ENCODE assay signal across 1 cellular context in the genomic region with DNA sequence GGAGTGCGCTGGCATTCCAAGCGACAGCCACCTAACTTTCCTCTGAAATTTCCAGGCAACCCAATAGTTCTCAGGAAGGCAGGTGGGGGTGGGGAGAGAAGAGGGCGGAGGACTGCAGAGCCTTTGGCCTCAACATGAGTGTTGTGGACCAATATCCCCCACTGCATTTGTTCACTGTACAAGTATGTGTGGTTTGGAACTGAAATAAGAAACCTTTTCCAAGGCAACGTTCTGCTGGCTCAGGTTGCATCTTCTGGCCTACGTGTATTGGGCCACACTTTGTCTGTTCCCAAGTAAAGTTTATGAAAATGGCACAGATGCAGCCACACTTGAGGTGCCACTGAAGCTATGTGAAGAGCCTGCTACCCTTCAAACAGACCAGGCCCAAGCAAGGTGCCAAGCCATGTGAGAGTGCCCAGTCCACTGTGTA.
TF ChIP-seq lines count a peak whose summit lies in the region.

No MANE protein-coding gene starts in this region.

TF ChIP-seq in HepG2, 621 proteins besides CTCF, POLR2A, EP300 and RAD21 (continued from another document):
- TF ChIP-seq, protein P1, sequence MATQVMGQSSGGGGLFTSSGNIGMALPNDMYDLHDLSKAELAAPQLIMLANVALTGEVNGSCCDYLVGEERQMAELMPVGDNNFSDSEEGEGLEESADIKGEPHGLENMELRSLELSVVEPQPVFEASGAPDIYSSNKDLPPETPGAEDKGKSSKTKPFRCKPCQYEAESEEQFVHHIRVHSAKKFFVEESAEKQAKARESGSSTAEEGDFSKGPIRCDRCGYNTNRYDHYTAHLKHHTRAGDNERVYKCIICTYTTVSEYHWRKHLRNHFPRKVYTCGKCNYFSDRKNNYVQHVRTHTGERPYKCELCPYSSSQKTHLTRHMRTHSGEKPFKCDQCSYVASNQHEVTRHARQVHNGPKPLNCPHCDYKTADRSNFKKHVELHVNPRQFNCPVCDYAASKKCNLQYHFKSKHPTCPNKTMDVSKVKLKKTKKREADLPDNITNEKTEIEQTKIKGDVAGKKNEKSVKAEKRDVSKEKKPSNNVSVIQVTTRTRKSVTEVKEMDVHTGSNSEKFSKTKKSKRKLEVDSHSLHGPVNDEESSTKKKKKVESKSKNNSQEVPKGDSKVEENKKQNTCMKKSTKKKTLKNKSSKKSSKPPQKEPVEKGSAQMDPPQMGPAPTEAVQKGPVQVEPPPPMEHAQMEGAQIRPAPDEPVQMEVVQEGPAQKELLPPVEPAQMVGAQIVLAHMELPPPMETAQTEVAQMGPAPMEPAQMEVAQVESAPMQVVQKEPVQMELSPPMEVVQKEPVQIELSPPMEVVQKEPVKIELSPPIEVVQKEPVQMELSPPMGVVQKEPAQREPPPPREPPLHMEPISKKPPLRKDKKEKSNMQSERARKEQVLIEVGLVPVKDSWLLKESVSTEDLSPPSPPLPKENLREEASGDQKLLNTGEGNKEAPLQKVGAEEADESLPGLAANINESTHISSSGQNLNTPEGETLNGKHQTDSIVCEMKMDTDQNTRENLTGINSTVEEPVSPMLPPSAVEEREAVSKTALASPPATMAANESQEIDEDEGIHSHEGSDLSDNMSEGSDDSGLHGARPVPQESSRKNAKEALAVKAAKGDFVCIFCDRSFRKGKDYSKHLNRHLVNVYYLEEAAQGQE (IDR thresholded peaks at IDR 0.05; ENCODE audit: borderline replicate concordance in 1 of 2, low read depth in 1 of 2, low read length in 2 of 2), result no peak
- TF ChIP-seq, protein P2, sequence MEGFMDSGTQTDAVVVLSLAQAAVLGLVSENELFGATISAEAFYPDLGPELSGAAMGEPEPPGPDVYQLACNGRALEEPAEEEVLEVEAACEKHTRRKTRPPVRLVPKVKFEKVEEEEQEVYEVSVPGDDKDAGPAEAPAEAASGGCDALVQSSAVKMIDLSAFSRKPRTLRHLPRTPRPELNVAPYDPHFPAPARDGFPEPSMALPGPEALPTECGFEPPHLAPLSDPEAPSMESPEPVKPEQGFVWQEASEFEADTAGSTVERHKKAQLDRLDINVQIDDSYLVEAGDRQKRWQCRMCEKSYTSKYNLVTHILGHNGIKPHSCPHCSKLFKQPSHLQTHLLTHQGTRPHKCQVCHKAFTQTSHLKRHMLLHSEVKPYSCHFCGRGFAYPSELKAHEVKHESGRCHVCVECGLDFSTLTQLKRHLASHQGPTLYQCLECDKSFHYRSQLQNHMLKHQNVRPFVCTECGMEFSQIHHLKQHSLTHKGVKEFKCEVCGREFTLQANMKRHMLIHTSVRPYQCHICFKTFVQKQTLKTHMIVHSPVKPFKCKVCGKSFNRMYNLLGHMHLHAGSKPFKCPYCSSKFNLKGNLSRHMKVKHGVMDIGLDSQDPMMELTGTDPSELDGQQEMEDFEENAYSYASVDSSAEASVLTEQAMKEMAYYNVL (CRISPR knock-in tag; IDR thresholded peaks at IDR 0.05; ENCODE audit: borderline replicate concordance), result no peak
- TF ChIP-seq AKNA (CRISPR knock-in tag; IDR thresholded peaks at IDR 0.05; ENCODE audit: borderline replicate concordance) (no peak), ZNF12 (CRISPR knock-in tag; IDR thresholded peaks at IDR 0.05) (no peak), STAG1 (CRISPR knock-in tag; IDR thresholded peaks at IDR 0.05) (no peak)
- TF ChIP-seq, protein P3, sequence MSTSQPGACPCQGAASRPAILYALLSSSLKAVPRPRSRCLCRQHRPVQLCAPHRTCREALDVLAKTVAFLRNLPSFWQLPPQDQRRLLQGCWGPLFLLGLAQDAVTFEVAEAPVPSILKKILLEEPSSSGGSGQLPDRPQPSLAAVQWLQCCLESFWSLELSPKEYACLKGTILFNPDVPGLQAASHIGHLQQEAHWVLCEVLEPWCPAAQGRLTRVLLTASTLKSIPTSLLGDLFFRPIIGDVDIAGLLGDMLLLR (CRISPR knock-in tag; IDR thresholded peaks at IDR 0.05), result no peak
